15 cellular contexts compared by ENCODE assay signal in genomic region chr5:3276891-3277290, GRCh38.
"Had no signal": no experiment of that assay in that cellular context is flagged by ENCODE, and none has a peak within 500 bp of the region (broad histone marks: within the 10 kb centered on the region; RNA-seq: fewer than 3 reads in every experiment).

No MANE protein-coding gene starts in this region.

- H3K4me3 Mint-ChIP-seq: activated naive CD8-positive, alpha-beta T cell; dendritic cell treated with granulocyte-macrophage colony-stimulating factor and Interleukin-4, amounts not matched to agents 40 ng/mL and 50 ng/mL, for 4 days; immature natural killer cell; naive thymus-derived CD8-positive, alpha-beta T cell had no signal

- H3K9ac ChIP-seq: parathyroid adenoma had no signal

- H3K36me3 Mint-ChIP-seq: activated naive CD8-positive, alpha-beta T cell; naive thymus-derived CD8-positive, alpha-beta T cell had no signal

- H3K4me1 Mint-ChIP-seq: immature natural killer cell had no signal

- H3K36me3 ChIP-seq: esophagus muscularis mucosa, neutrophil, spleen, thyroid gland had no signal

- DNase-seq: activated CD4-positive, alpha-beta T cell treated with anti-CD3 and anti-CD28 coated beads for 1 hour; effector CD8-positive, alpha-beta T cell; immature natural killer cell; mesenchymal stem cell; naive thymus-derived CD8-positive, alpha-beta T cell; spleen; stimulated activated naive CD4-positive, alpha-beta T cell; T-helper 2 cell; thyroid gland had no signal

- H3K4me1 ChIP-seq: esophagus muscularis mucosa, parathyroid adenoma, spleen, thyroid gland had no signal

- H3K4me3 ChIP-seq: esophagus muscularis mucosa, spleen, thyroid gland had no signal

- H3K9me3 ChIP-seq: esophagus muscularis mucosa, neutrophil, thyroid gland had no signal

- H3K27ac Mint-ChIP-seq: activated naive CD8-positive, alpha-beta T cell; dendritic cell treated with granulocyte-macrophage colony-stimulating factor and Interleukin-4, amounts not matched to agents 40 ng/mL and 50 ng/mL, for 4 days; immature natural killer cell had no signal

- H3K27me3 Mint-ChIP-seq: dendritic cell treated with granulocyte-macrophage colony-stimulating factor and Interleukin-4, amounts not matched to agents 40 ng/mL and 50 ng/mL, for 4 days had no signal

- H3K27me3 ChIP-seq: neutrophil, thyroid gland had no signal

- ATAC-seq: naive thymus-derived CD8-positive, alpha-beta T cell had no signal

- H3K27ac ChIP-seq: esophagus muscularis mucosa, neutrophil, parathyroid adenoma, spleen, thyroid gland, VCaP had no signal
